Comparison of ENCODE assay signal across 8 cellular contexts in the genomic region with DNA sequence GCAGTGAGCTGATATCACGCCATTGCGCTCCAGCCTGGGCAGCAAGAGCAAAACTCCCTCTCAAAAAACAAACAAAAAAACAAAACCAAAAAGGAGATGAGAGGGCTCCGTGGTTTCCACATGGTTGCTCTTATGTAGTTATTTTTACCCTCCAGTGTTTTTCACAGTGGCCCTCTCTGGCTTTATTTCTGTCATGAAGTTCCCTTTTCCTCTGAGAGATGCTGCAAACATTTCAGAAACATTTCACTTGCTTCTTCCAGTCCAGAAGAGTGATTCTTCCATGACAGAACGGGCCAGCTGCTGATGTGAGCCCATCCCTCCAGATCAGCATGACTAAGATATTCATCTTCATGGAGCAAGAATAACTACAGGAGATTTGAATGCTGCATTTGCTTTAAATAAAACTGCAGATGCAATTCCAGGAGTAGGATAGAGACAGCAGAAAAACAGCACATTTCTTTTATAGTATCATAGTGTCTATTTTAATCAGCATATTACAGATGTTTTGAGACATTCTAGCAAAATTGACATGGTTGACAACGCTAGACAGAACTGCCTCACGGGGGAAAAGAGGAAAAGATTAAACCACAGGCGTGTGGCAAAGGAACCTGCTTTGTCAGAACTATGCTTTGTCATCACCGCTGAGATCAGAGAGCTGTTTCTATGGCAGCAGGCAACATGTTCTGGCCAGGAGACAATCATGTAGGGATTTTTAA. TPM values are rescaled to one million over a fixed set of nuclear protein-coding genes. Genes with fewer than 3 reads are reported as not detected.
DNase-seq lines count a peak whose midpoint lies in the region; ATAC-seq and TF ChIP-seq lines count a peak whose summit lies in the region.

No MANE protein-coding gene starts in this region.

- no peaks in the 10 kb centered on the region for H3K27me3 ChIP-seq in H9 (ENCODE audit: insufficient read depth, low read length)

- no peaks in the 10 kb centered on the region for H3K9me3 ChIP-seq in H9 (ENCODE audit: control insufficient read depth, low read depth, low read length)

- ATAC-seq in GM21515 (IDR thresholded peaks at IDR 0.05; ENCODE audit: unreplicated experiment) = peak; percentile 91

- no peak overlapping the region for H3K23ac ChIP-seq in H9 (ENCODE audit: insufficient read length, low read depth, low read length)

- no peaks in the 10 kb centered on the region for H4K20me1 ChIP-seq in H9 (ENCODE audit: control insufficient read depth, insufficient read depth, insufficient read length)

- H3K23me2 ChIP-seq in H9 (ENCODE audit: insufficient read length, low read depth, low read length, poor library complexity, severe bottlenecking) = no peaks in the 10 kb centered on the region

- no peak overlapping the region for H2BK5ac ChIP-seq in H9 (ENCODE audit: insufficient read length, low read length)

- H3K9ac ChIP-seq in H9 (ENCODE audit: extremely low read depth, insufficient read length, low read length) = no peak overlapping the region

- H3K4me1 ChIP-seq in H9 (ENCODE audit: insufficient read depth, low read length) = peaks cover 6% of the 10 kb centered on the region; the same call in 1 of the 2 replicates

- DNase-seq in NCI-H510A treated with DMSO at 0.1 percent for 48 hours (lab: John Stamatoyannopoulos, UW) = peak; percentile 27
- no peak for DNase-seq in NCI-H510A (lab: John Stamatoyannopoulos, UW)
- peak; percentile 68 for DNase-seq in HPDE6-E6E7 (ENCODE audit: extremely low spot score)
- DNase-seq in SHP77 (lab: John Stamatoyannopoulos, UW) = peak; percentile 55 to 67
- DNase-seq in fibroblast of gingiva (ENCODE audit: low read depth) = peak; percentile 77
- no peak for DNase-seq in H9

- H3K18ac ChIP-seq in H9 (ENCODE audit: insufficient read length, low read depth, low read length) = no peak overlapping the region

- no peaks in the 10 kb centered on the region for H3K36me3 Mint-ChIP-seq in stimulated activated naive CD8-positive, alpha-beta T cell treated with anti-CD3 and anti-CD28 coated beads, Interleukin-15, Interleukin-2, amounts not matched to agents 100 ng/mL and 50 ng/mL, for 24 hours (ENCODE audit: low read depth)
- no peaks in the 10 kb centered on the region for H3K36me3 Mint-ChIP-seq in H9 (ENCODE audit: insufficient read depth in 1 of 3, low read depth in 3 of 3)

- WGBS in H9 (ENCODE audit: extremely low coverage, insufficient read length, low lambda C conversion rate) = no CpG with 5 or more reads among the region's 8 CpGs

- H3K4me2 ChIP-seq in H9 (ENCODE audit: insufficient read depth, insufficient read length, low read length) = no peak overlapping the region

- H3K27me3 Mint-ChIP-seq in stimulated activated naive CD8-positive, alpha-beta T cell treated with anti-CD3 and anti-CD28 coated beads, Interleukin-15, Interleukin-2, amounts not matched to agents 100 ng/mL and 50 ng/mL, for 24 hours = peaks cover 7% of the 10 kb centered on the region
- H3K27me3 Mint-ChIP-seq in H9 (ENCODE audit: low read depth) = no peaks in the 10 kb centered on the region

- no peak overlapping the region for H2BK12ac ChIP-seq in H9 (ENCODE audit: insufficient read length, low read depth, low read length)

- H4K91ac ChIP-seq in H9 (ENCODE audit: insufficient read length, low read depth, low read length) = no peak overlapping the region

- H3K79me1 ChIP-seq in H9 (ENCODE audit: insufficient read depth, low read depth, low read length, poor library complexity, severe bottlenecking) = no peaks in the 10 kb centered on the region

- H3K79me2 ChIP-seq in H9 (ENCODE audit: insufficient read depth, low read length) = no peaks in the 10 kb centered on the region

- no peak overlapping the region for H2BK15ac ChIP-seq in H9 (ENCODE audit: low read depth, low read length)

- H2AK5ac ChIP-seq in H9 (ENCODE audit: insufficient read length, low read length) = no peak overlapping the region

- H3K4me3 Mint-ChIP-seq in stimulated activated naive CD8-positive, alpha-beta T cell treated with anti-CD3 and anti-CD28 coated beads, Interleukin-15, Interleukin-2, amounts not matched to agents 100 ng/mL and 50 ng/mL, for 24 hours = peak overlapping the region; percentile 54
- no peak overlapping the region for H3K4me3 Mint-ChIP-seq in H9

- TF ChIP-seq CTCF in H9 (conservative IDR thresholded peaks at IDR 0.05) = no peak

- H3K4me1 Mint-ChIP-seq in stimulated activated naive CD8-positive, alpha-beta T cell treated with anti-CD3 and anti-CD28 coated beads, Interleukin-15, Interleukin-2, amounts not matched to agents 100 ng/mL and 50 ng/mL, for 24 hours (ENCODE audit: low read depth) = peaks cover 72% of the 10 kb centered on the region
- peaks cover 12 to 14% of the 10 kb centered on the region in 2 experiments for H3K4me1 Mint-ChIP-seq in H9

- no peak overlapping the region for H3K4ac ChIP-seq in H9 (ENCODE audit: low read depth, low read length)

- H3K56ac ChIP-seq in H9 (ENCODE audit: insufficient read length, low read depth, low read length) = no peak overlapping the region

- H3K14ac ChIP-seq in H9 (ENCODE audit: insufficient read depth, low read length) = no peak overlapping the region

- no peak overlapping the region for H2AFZ ChIP-seq in H9 (ENCODE audit: low read length)

- no peaks in the 10 kb centered on the region for H3K9me3 Mint-ChIP-seq in stimulated activated naive CD8-positive, alpha-beta T cell treated with anti-CD3 and anti-CD28 coated beads, Interleukin-15, Interleukin-2, amounts not matched to agents 100 ng/mL and 50 ng/mL, for 24 hours
- H3K9me3 Mint-ChIP-seq in H9 = no peaks in the 10 kb centered on the region

- no peak overlapping the region for H2BK120ac ChIP-seq in H9 (ENCODE audit: low read depth, low read length, poor library complexity, severe bottlenecking)

- no peak overlapping the region for H3T11ph ChIP-seq in H9 (ENCODE audit: low read length)

- no peak overlapping the region for H4K8ac ChIP-seq in H9 (replicated peaks; ENCODE audit: insufficient read length, low read depth, low read length)

- no peak overlapping the region for H4K5ac ChIP-seq in H9 (ENCODE audit: insufficient read length, low read depth, low read length)

- peak overlapping the region; percentile 81 for H3K27ac Mint-ChIP-seq in stimulated activated naive CD8-positive, alpha-beta T cell treated with anti-CD3 and anti-CD28 coated beads, Interleukin-15, Interleukin-2, amounts not matched to agents 100 ng/mL and 50 ng/mL, for 24 hours
- H3K27ac Mint-ChIP-seq in H9 = 0 out of 7 replicates have a peak overlapping the region, but pooled peaks of 1 of the 3 experiments have one; percentile 4

- H2BK20ac ChIP-seq in H9 (ENCODE audit: low read depth, low read length, poor library complexity, severe bottlenecking) = no peak overlapping the region

- no peak overlapping the region for H3K27ac ChIP-seq in H9 (ENCODE audit: insufficient read length, low read depth, low read length)

RNA-seq across cellular contexts. Expression of a gene that starts 40.3 kb away (rescaled TPM):
- 1.8 and 2.3 TPM in 2 replicates for total RNA-seq in H9 (2021)

Comparison
In these comparisons a context has a peak if more than half of its experiments do, and no peak if none do; other contexts are left out.
1. DNase-seq: peak in NCI-H510A treated with DMSO at 0.1 percent for 48 hours (single experiment), HPDE6-E6E7 (single experiment), SHP77 (2 of 2) and fibroblast of gingiva (single experiment); none in NCI-H510A (single experiment) and H9 (single experiment).